12 cellular contexts compared by ENCODE assay signal in the genomic region with DNA sequence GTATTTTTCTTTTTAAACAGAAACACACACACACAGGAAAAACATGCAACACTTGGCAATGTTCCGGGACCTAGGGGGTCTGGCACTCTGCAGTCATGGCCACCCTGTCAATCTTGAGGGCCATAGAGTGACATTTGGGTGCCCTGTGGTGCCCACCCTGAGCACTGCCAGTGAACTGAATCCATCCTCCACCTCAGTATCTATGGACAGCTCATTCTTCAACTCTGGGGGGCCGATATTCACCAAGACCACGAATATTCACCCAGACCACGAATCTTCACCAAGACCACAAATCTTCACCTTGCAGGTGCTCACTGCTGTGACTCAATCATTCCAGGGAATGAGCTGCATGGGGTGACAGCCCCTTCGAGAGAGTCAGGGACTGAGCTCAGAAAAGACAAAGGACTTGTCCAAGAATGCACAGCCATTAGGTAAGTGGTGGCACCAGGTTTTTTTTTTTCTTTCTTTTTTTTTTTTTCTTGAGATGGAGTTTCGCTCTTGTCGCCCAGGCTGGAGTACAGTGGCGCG.
"Had no signal": no experiment of that assay in that cellular context is flagged by ENCODE, and none has a peak within 500 bp of the region (broad histone marks: within the 10 kb centered on the region; RNA-seq: fewer than 3 reads in every experiment).

No MANE protein-coding gene starts in this region.

- DNase-seq: activated CD4-positive, alpha-beta T cell treated with anti-CD3 and anti-CD28 coated beads, Interleukin-2, amount 50 U/mL, for 1 hour; activated gamma-delta T cell treated with Interleukin-2 at 50 U/mL for 16 hours; activated naive CD8-positive, alpha-beta T cell treated with anti-CD3 and anti-CD28 coated beads, Interleukin-2, amount 10 ng/mL, durations not matched to agents 7 days and 5 days; body of pancreas; stimulated activated CD4-positive, alpha-beta T cell treated with anti-CD3 and anti-CD28 coated beads, Interleukin-12 subunit alpha, Interleukin-12 subunit beta, amount 100 ng/mL, for 4 hours; stimulated activated CD4-positive, alpha-beta T cell treated with anti-CD3 and anti-CD28 coated beads, Interleukin-1b, Interleukin-23, amount 100 ng/mL, for 48 hours; T-helper 1 cell; T-helper 9 cell; upper lobe of right lung had no signal

- H3K9me3 Mint-ChIP-seq: activated naive CD8-positive, alpha-beta T cell treated with anti-CD3 and anti-CD28 coated beads, Interleukin-2, amount 10 ng/mL, durations not matched to agents 7 days and 5 days; activated T-helper 1 cell treated with anti-CD3 and anti-CD28 coated beads, Interleukin-12 subunit alpha, Interleukin-12 subunit beta, Interleukin-2, Interleukin-4 antibody, amounts not matched to agents 30 ng/mL and 10 ng/mL and 1 ng/mL, durations not matched to agents 14 hours and 24 hours and 36 hours; natural killer cell treated with Interleukin-12 subunit alpha and Interleukin-12 subunit beta and Interleukin-15 and Interleukin-18, amount 100 ng/mL, for 72 hours had no signal

- ATAC-seq: body of pancreas; natural killer cell treated with Interleukin-12 subunit alpha and Interleukin-12 subunit beta and Interleukin-15 and Interleukin-18, amount 100 ng/mL, for 72 hours; upper lobe of right lung had no signal

- H3K36me3 Mint-ChIP-seq: activated naive CD8-positive, alpha-beta T cell treated with anti-CD3 and anti-CD28 coated beads, Interleukin-2, amount 10 ng/mL, durations not matched to agents 7 days and 5 days; natural killer cell treated with Interleukin-12 subunit alpha and Interleukin-12 subunit beta and Interleukin-15 and Interleukin-18, amount 100 ng/mL, for 72 hours had no signal

- H3K27ac Mint-ChIP-seq: activated naive CD8-positive, alpha-beta T cell treated with anti-CD3 and anti-CD28 coated beads, Interleukin-2, amount 10 ng/mL, durations not matched to agents 7 days and 5 days; activated T-helper 1 cell treated with anti-CD3 and anti-CD28 coated beads, Interleukin-12 subunit alpha, Interleukin-12 subunit beta, Interleukin-2, Interleukin-4 antibody, amounts not matched to agents 30 ng/mL and 10 ng/mL and 1 ng/mL, durations not matched to agents 14 hours and 24 hours and 36 hours; natural killer cell treated with Interleukin-12 subunit alpha and Interleukin-12 subunit beta and Interleukin-15 and Interleukin-18, amount 100 ng/mL, for 72 hours; progenitor cell of endocrine pancreas had no signal

- H3K4me3 Mint-ChIP-seq: activated naive CD8-positive, alpha-beta T cell treated with anti-CD3 and anti-CD28 coated beads, Interleukin-2, amount 10 ng/mL, durations not matched to agents 7 days and 5 days; activated T-helper 1 cell treated with anti-CD3 and anti-CD28 coated beads, Interleukin-12 subunit alpha, Interleukin-12 subunit beta, Interleukin-2, Interleukin-4 antibody, amounts not matched to agents 30 ng/mL and 10 ng/mL and 1 ng/mL, durations not matched to agents 14 hours and 24 hours and 36 hours; natural killer cell treated with Interleukin-12 subunit alpha and Interleukin-12 subunit beta and Interleukin-15 and Interleukin-18, amount 100 ng/mL, for 72 hours had no signal
